Comparison of ENCODE assay signal across 14 cellular contexts in the genomic region with DNA sequence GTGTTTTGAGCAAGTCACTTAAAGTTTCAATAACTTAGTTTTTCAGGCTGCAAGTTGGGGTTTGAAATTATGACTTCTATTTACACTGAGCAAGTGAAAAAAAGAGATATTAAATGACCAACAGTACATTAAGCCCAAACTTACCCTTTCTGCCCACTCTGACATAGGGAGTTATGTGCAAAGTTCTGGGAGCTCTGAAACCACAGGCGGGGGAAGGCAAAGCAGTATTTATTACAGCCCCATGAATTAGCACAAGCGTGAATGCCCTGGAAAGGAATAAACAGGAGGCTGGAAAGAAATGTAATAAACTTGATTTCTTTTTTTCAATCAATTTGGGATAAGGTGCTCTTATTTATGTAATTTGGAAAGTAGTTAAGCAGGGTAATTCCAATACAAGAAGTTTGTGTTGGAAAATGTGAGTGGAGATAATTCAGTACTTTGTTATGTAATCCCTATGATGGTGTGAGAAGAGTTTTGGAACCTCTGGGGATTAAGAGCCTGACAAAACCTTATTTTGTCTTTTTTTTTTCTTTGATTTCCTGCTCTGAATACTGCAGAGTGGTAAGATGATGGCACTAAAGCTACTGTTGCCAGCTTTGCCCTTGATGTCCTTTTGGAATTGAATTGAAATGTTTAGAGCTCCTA.
DNase-seq lines count a peak whose midpoint lies in the region; ATAC-seq and TF ChIP-seq lines count a peak whose summit lies in the region.
"Had no signal": no experiment of that assay in that cellular context is flagged by ENCODE, and none has a peak within 500 bp of the region (broad histone marks: within the 10 kb centered on the region; RNA-seq: fewer than 3 reads in every experiment).

No MANE protein-coding gene starts in this region.

- peaks cover 33% of the 10 kb centered on the region for H3K4me1 Mint-ChIP-seq in T-helper 17 cell
- H3K4me1 Mint-ChIP-seq in endothelial cell (ENCODE audit: unreplicated experiment), result peaks cover 13% of the 10 kb centered on the region

- H2AFZ ChIP-seq in neuron (ENCODE audit: low read depth, low read length), result peak overlapping the region; percentile 43

- H3K27ac Mint-ChIP-seq in T-helper 17 cell (peak overlapping the region; percentile 37), endothelial cell (ENCODE audit: unreplicated experiment) (no peak overlapping the region)
- H3K27ac Mint-ChIP-seq in activated naive CD4-positive, alpha-beta T cell treated with anti-CD3 and anti-CD28 coated beads, Interleukin-2, amount 50 U/mL, for 72 hours, result no peak overlapping the region
- H3K27ac Mint-ChIP-seq: activated CD8-positive, alpha-beta T cell treated with anti-CD3 and anti-CD28 coated beads for 36 hours; HFFc6 had no signal

- H3K36me3 ChIP-seq in gastroesophageal sphincter, result no peaks in the 10 kb centered on the region
- no peaks in the 10 kb centered on the region for H3K36me3 ChIP-seq in neuron (ENCODE audit: insufficient read depth, low read length)
- no peaks in the 10 kb centered on the region for H3K36me3 ChIP-seq in transverse colon
- H3K36me3 ChIP-seq: cardiac muscle cell had no signal

- H3K4me3 Mint-ChIP-seq in T-helper 17 cell (no peak overlapping the region), endothelial cell (ENCODE audit: unreplicated experiment) (no peak overlapping the region)
- H3K4me3 Mint-ChIP-seq: activated CD8-positive, alpha-beta T cell treated with anti-CD3 and anti-CD28 coated beads for 36 hours; HFFc6 had no signal

- TF ChIP-seq EP300 in gastroesophageal sphincter (IDR thresholded peaks at IDR 0.05) (no peak), transverse colon (IDR thresholded peaks at IDR 0.05; ENCODE audit: low read depth) (no peak)

- TF ChIP-seq POLR2A in gastroesophageal sphincter (IDR thresholded peaks at IDR 0.05) (no peak), transverse colon (IDR thresholded peaks at IDR 0.05) (no peak)

- H3K4me1 ChIP-seq in gastroesophageal sphincter (peaks cover 0 to 33% (median 0%) of the 10 kb centered on the region in 3 donors), neuron (ENCODE audit: insufficient read depth, low read length) (peaks cover 5% of the 10 kb centered on the region), transverse colon (peaks cover 0 to 14% (median 0%) of the 10 kb centered on the region in 4 donors)

- WGBS in gastroesophageal sphincter (ENCODE audit: low coverage in 1 of 2), 2 donors, result 73 to 80% methylated on average over 1 to 2 of the region's 2 CpGs
- 49 to 65% methylated on average over 2 of the region's 2 CpGs for WGBS in transverse colon (ENCODE audit: low coverage in 1 of 2), 2 donors

- DNase-seq in T-helper 17 cell, result no peak
- DNase-seq in transverse colon, result no peak
- DNase-seq in activated naive CD4-positive, alpha-beta T cell treated with anti-CD3 and anti-CD28 coated beads, Interleukin-2, amount 50 U/mL, for 72 hours (ENCODE audit: low spot score in 2 of 2), result no peak
- no peak for DNase-seq in endothelial cell (ENCODE audit: low spot score)
- DNase-seq: activated CD8-positive, alpha-beta T cell treated with anti-CD3 and anti-CD28 coated beads for 36 hours; HFFc6; left cardiac atrium; NCI-H2107; stimulated activated CD4-positive, alpha-beta T cell treated with anti-CD3 and anti-CD28 coated beads, Interleukin-15, amount 100 ng/mL, for 24 hours had no signal

- peak overlapping the region; percentile 34 to 71 (median 66) for H3K27ac ChIP-seq in gastroesophageal sphincter
- H3K27ac ChIP-seq in transverse colon, result peak overlapping the region; percentile 54 to 72 (median 60)
- H3K27ac ChIP-seq: C4-2B, cardiac muscle cell had no signal

- no peaks in the 10 kb centered on the region for H3K27me3 Mint-ChIP-seq in T-helper 17 cell
- no peaks in the 10 kb centered on the region for H3K27me3 Mint-ChIP-seq in endothelial cell (ENCODE audit: unreplicated experiment)
- H3K27me3 Mint-ChIP-seq: activated CD8-positive, alpha-beta T cell treated with anti-CD3 and anti-CD28 coated beads for 36 hours had no signal

- in situ Hi-C loops in transverse colon (cut with MboI; ENCODE audit: low pct_ligation_motif_present in 1 of 4, low pct_unique_long_range_greater_than_20kb in 1 of 4, low sequenced_read_pairs in 3 of 4), result no loop called here

- ATAC-seq in T-helper 17 cell (no peak), gastroesophageal sphincter (peak; percentile 64), GM18873 (IDR thresholded peaks at IDR 0.05; ENCODE audit: low FRiP score, unreplicated experiment) (no peak)
- ATAC-seq in activated naive CD4-positive, alpha-beta T cell treated with anti-CD3 and anti-CD28 coated beads, Interleukin-2, amount 50 U/mL, for 72 hours, result no peak
- ATAC-seq: activated CD8-positive, alpha-beta T cell treated with anti-CD3 and anti-CD28 coated beads for 36 hours had no signal

- H3K4me3 ChIP-seq in gastroesophageal sphincter (no peak overlapping the region), neuron (ENCODE audit: low read length) (no peak overlapping the region), transverse colon (no peak overlapping the region)
- H3K4me3 ChIP-seq: cardiac muscle cell had no signal

- no peaks in the 10 kb centered on the region for H3K36me3 Mint-ChIP-seq in T-helper 17 cell (ENCODE audit: low read depth)
- no peaks in the 10 kb centered on the region for H3K36me3 Mint-ChIP-seq in activated naive CD4-positive, alpha-beta T cell treated with anti-CD3 and anti-CD28 coated beads, Interleukin-2, amount 50 U/mL, for 72 hours
- no peaks in the 10 kb centered on the region for H3K36me3 Mint-ChIP-seq in endothelial cell (ENCODE audit: low read depth, unreplicated experiment)

- no peak for TF ChIP-seq CTCF in gastroesophageal sphincter (IDR thresholded peaks at IDR 0.05)
- no peak for TF ChIP-seq CTCF in transverse colon (IDR thresholded peaks at IDR 0.05)
- TF ChIP-seq CTCF in endothelial cell (IDR thresholded peaks at IDR 0.05; ENCODE audit: unreplicated experiment), result no peak

- intact Hi-C loops in transverse colon (cut with DNase I; ENCODE audit: low total_unique reads), result no loop called here

- no peaks in the 10 kb centered on the region for H3K9me3 ChIP-seq in T-helper 17 cell (ENCODE audit: control insufficient read depth, low read length, poor library complexity, severe bottlenecking)
- no peaks in the 10 kb centered on the region for H3K9me3 ChIP-seq in gastroesophageal sphincter
- H3K9me3 ChIP-seq in neuron (ENCODE audit: low read length), result no peaks in the 10 kb centered on the region
- no peaks in the 10 kb centered on the region for H3K9me3 ChIP-seq in transverse colon

- no peaks in the 10 kb centered on the region for H3K9me3 Mint-ChIP-seq in activated naive CD4-positive, alpha-beta T cell treated with anti-CD3 and anti-CD28 coated beads, Interleukin-2, amount 50 U/mL, for 72 hours
- H3K9me3 Mint-ChIP-seq in endothelial cell (ENCODE audit: unreplicated experiment), result no peaks in the 10 kb centered on the region
- H3K9me3 Mint-ChIP-seq: activated CD8-positive, alpha-beta T cell treated with anti-CD3 and anti-CD28 coated beads for 36 hours; HFFc6 had no signal

- H3K27me3 ChIP-seq in gastroesophageal sphincter (no peaks in the 10 kb centered on the region), neuron (ENCODE audit: insufficient read depth, low read length) (no peaks in the 10 kb centered on the region), transverse colon (no peaks in the 10 kb centered on the region)
- H3K27me3 ChIP-seq: cardiac muscle cell had no signal
